In the genomic region with DNA sequence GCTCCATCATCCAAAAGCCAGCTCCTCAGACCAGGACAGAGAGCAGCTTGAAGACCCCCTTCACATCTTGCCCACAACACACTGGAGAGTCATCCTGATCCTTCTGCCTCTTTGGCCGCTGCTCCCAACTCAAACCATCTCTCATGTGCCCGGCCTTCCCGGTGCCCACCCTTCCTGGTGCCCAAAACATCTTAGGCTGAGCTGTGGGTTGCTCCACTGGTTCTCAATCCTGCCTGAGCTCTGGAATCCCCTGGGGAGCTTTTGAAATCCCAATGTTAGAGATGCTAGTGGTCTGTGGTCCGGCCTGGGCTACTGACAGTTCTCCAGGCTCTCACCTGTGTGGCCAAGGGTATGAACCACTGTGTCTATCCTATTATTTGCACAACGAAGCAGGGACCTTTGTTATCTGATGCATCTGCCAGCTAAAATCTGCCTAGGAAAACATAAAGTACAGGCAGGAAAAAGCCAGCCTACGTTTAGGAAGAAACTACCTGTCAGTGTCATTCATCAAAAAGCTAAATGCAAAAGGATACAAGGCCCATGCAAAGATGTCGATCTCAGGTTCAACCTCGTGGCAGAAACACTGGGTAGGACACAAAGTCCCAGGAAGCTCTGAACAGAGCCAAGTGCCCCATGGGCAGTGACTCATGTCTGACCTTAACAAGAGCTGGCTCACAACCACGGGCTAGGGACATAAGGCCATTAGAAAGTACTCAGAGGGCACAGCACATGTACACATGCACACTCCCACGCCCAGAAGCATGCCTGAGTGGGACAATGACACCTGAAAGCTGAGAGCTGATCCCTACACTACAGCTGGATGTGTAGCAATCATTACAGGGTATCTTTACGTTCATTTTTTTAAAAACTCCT, we compare ENCODE assay signal across 9 cellular contexts. TPM values are rescaled to one million over a fixed set of nuclear protein-coding genes. Genes with fewer than 3 reads are reported as not detected.
DNase-seq lines count a peak whose midpoint lies in the region; ATAC-seq, FAIRE-seq and TF ChIP-seq lines count a peak whose summit lies in the region.
"Had no signal": no experiment of that assay in that cellular context is flagged by ENCODE, and none has a peak within 500 bp of the region (broad histone marks: within the 10 kb centered on the region; RNA-seq: fewer than 3 reads in every experiment).

No MANE protein-coding gene starts in this region.

- H3K27me3 ChIP-seq in psoas muscle (ENCODE audit: insufficient read depth in 3 of 3, low read length in 2 of 3): no peaks in the 10 kb centered on the region

- CTCF ChIA-PET in activated naive CD4-positive, alpha-beta T cell treated with anti-CD3 and anti-CD28 coated beads for 36 hours (lab: Charles Lee): interaction anchor here (1.2 to 1.6 kb wide), 2 partner anchors 68 to 85 kb away, joined by 4 to 5 read pairs; no protein-coding TSS in a partner anchor

- peak; percentile 78 to 94 (median 89) for ATAC-seq in psoas muscle

- H3K4me1 ChIP-seq in psoas muscle: peaks cover 71% of the 10 kb centered on the region

- no peaks in the 10 kb centered on the region for H3K9me3 ChIP-seq in psoas muscle

- H3K36me3 ChIP-seq in psoas muscle (ENCODE audit: insufficient read depth in 1 of 2, low read depth in 1 of 2): no peaks in the 10 kb centered on the region

- peak; percentile 68 for FAIRE-seq in RCC 7860 (lab: Jason Lieb, UNC)
- FAIRE-seq: colon had no signal

- WGBS in psoas muscle, 3 donors: 43 to 51% (median 45%) methylated on average over 11 of the region's 11 CpGs

- H3K36me3 Mint-ChIP-seq in activated naive CD4-positive, alpha-beta T cell treated with anti-CD3 and anti-CD28 coated beads for 36 hours (ENCODE audit: low read depth): no peaks in the 10 kb centered on the region

- H3K4me3 ChIP-seq in fibroblast of pulmonary artery (replicated peaks; ENCODE audit: low read depth, low read length) (no peak overlapping the region), psoas muscle (no peak overlapping the region)

- no peak overlapping the region for H3K4me3 Mint-ChIP-seq in activated naive CD4-positive, alpha-beta T cell treated with anti-CD3 and anti-CD28 coated beads for 36 hours

- no peaks in the 10 kb centered on the region for H3K9me3 Mint-ChIP-seq in activated naive CD4-positive, alpha-beta T cell treated with anti-CD3 and anti-CD28 coated beads for 36 hours

- no peak for TF ChIP-seq CTCF in fibroblast of pulmonary artery (IDR thresholded peaks at IDR 0.05; ENCODE audit: low read length, missing control alignments)
- no peak for TF ChIP-seq CTCF in psoas muscle (IDR thresholded peaks at IDR 0.05)

- peak overlapping the region; percentile 94 for H3K27ac ChIP-seq in psoas muscle

- intact Hi-C loops in psoas muscle (cut with DNase I): no loop called here
- intact Hi-C loops in activated naive CD4-positive, alpha-beta T cell treated with anti-CD3 and anti-CD28 coated beads for 36 hours (cut with micrococcal nuclease): no loop called here

- H3K4me1 Mint-ChIP-seq in activated naive CD4-positive, alpha-beta T cell treated with anti-CD3 and anti-CD28 coated beads for 36 hours (ENCODE audit: low read depth): peaks cover 8% of the 10 kb centered on the region

- H3K27ac Mint-ChIP-seq in activated naive CD4-positive, alpha-beta T cell treated with anti-CD3 and anti-CD28 coated beads for 36 hours: no peak overlapping the region

- no peaks in the 10 kb centered on the region for H3K27me3 Mint-ChIP-seq in activated naive CD4-positive, alpha-beta T cell treated with anti-CD3 and anti-CD28 coated beads for 36 hours (ENCODE audit: low read depth)

- peak; percentile 82 for DNase-seq in EL
- peak; percentile 87 for DNase-seq in RCC 7860 (ENCODE audit: low spot score)
- DNase-seq in fibroblast of pulmonary artery (ENCODE audit: low read depth): peak; percentile 70
- peak; percentile 87 to 93 for DNase-seq in psoas muscle
- no peak for DNase-seq in NCI-H2171 treated with DMSO at 0.1 percent for 48 hours (lab: John Stamatoyannopoulos, UW)
- DNase-seq in NCI-H1694 treated with DMSO at 0.1 percent for 48 hours (lab: John Stamatoyannopoulos, UW): no peak
- no peak for DNase-seq in activated naive CD4-positive, alpha-beta T cell treated with anti-CD3 and anti-CD28 coated beads for 36 hours
- DNase-seq in dedifferentiated amniotic fluid mesenchymal stem cell (ENCODE audit: extremely low spot score): no peak

RNA-seq across cellular contexts. Expression of a gene that starts 30.8 kb away (rescaled TPM):
- 100 to 1,000 TPM in 1 of 4 donors, 10 to 100 TPM in 2, 1 to 10 TPM in 1; 8.7 to 163 (median 57.0) TPM for total RNA-seq in psoas muscle
- polyA plus RNA-seq in psoas muscle: 10 to 100 TPM; 11.3 to 64.5 (median 50.4) TPM
- 1 to 10 TPM; 4.0 to 4.5 TPM for total RNA-seq in activated naive CD4-positive, alpha-beta T cell treated with anti-CD3 and anti-CD28 coated beads for 36 hours

Comparison
In these comparisons a context has a peak if more than half of its experiments do, and no peak if none do; other contexts are left out.
1. DNase-seq: peak in EL (single experiment), RCC 7860 (single experiment), fibroblast of pulmonary artery (single experiment) and psoas muscle (2 of 2); none in NCI-H2171 treated with DMSO at 0.1 percent for 48 hours (single experiment), NCI-H1694 treated with DMSO at 0.1 percent for 48 hours (single experiment), activated naive CD4-positive, alpha-beta T cell treated with anti-CD3 and anti-CD28 coated beads for 36 hours (single experiment) and dedifferentiated amniotic fluid mesenchymal stem cell (single experiment).